ENCODE assay signal across 8 cellular contexts in the genomic region with DNA sequence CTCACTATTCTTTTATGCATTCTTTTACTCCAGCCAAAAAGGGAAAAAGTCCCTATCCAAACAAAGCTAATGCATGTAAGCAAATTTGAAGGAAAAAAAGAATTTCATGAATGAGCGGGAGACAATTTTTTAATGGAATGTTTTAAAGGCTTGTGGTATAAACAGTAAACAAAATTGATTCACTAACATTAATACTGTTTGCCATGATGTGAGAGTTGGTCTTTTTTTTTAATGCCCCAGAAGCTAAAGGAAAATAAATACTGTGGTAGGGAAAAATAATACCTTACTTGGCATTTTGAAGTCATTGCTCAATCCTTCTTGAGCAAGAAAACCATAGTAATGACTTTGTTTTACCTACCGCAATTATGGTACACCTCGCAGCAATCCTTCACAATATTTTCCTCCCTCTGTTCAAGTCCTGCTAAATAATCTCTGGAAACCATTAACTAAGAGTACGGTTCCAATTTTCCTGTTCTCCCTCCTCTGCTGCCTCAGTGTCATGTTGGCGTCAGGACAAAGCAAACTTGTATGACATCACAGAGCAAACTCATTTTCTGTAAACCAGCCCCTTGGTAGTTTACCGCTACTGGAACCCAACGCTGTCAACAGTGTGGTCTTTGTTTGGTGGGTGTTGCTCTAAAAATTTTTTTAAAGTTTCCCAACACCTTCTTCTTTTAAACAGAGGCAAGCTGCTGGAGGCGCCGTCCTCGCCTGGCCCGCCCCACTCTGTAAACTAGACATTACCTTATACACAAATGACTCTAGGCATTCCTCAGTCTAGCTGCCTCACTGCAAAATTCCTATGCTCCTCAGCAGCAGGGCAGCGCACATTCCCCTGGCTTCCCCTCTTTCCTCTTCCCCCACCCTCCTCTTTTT.
DNase-seq lines count a peak whose midpoint lies in the region; ATAC-seq and TF ChIP-seq lines count a peak whose summit lies in the region.

No MANE protein-coding gene starts in this region.

- in situ Hi-C loops in SK-MEL-5 (cut with HindIII; ENCODE audit: low pct_unique_long_range_greater_than_20kb, low sequenced_read_pairs) = no loop called here

- H2BK15ac ChIP-seq in H9 (ENCODE audit: low read depth, low read length) = 0 out of 2 replicates have a peak overlapping the region, but pooled peaks have one; percentile 27

- no peak overlapping the region for H3K4ac ChIP-seq in H9 (ENCODE audit: low read depth, low read length)

- H3K36me3 Mint-ChIP-seq in H9 (ENCODE audit: insufficient read depth in 1 of 3, low read depth in 3 of 3) (peaks cover 4 to 5% (median 4%) of the 10 kb centered on the region in 3 experiments; a peak in 6 of 7 replicates), endothelial cell (ENCODE audit: low read depth, unreplicated experiment) (no peaks in the 10 kb centered on the region)
- H3K36me3 Mint-ChIP-seq in natural killer cell treated with Interleukin-12 subunit alpha and Interleukin-12 subunit beta and Interleukin-15 and Interleukin-18, amount 100 ng/mL, for 72 hours = peaks cover 4% of the 10 kb centered on the region

- H3K79me2 ChIP-seq in H9 (ENCODE audit: insufficient read depth, low read length) = no peaks in the 10 kb centered on the region

- peak overlapping the region; percentile 53 for H3K9ac ChIP-seq in H9 (ENCODE audit: extremely low read depth, insufficient read length, low read length)

- H2BK20ac ChIP-seq in H9 (ENCODE audit: low read depth, low read length, poor library complexity, severe bottlenecking) = no peak overlapping the region

- no peaks in the 10 kb centered on the region for H3K27me3 ChIP-seq in H9 (ENCODE audit: insufficient read depth, low read length)

- H3K9me3 Mint-ChIP-seq in H9 = peaks cover 4 to 7% of the 10 kb centered on the region in 2 experiments; a peak in 4 of 5 replicates
- H3K9me3 Mint-ChIP-seq in endothelial cell (ENCODE audit: unreplicated experiment) = peaks cover 4% of the 10 kb centered on the region
- H3K9me3 Mint-ChIP-seq in natural killer cell treated with Interleukin-12 subunit alpha and Interleukin-12 subunit beta and Interleukin-15 and Interleukin-18, amount 100 ng/mL, for 72 hours = peaks cover 3% of the 10 kb centered on the region

- peak overlapping the region; percentile 53; the same call in 1 of the 2 replicates for H3K14ac ChIP-seq in H9 (ENCODE audit: insufficient read depth, low read length)

- H3K23ac ChIP-seq in H9 (ENCODE audit: insufficient read length, low read depth, low read length) = no peak overlapping the region

- H3K79me1 ChIP-seq in H9 (ENCODE audit: insufficient read depth, low read depth, low read length, poor library complexity, severe bottlenecking) = no peaks in the 10 kb centered on the region

- H2BK120ac ChIP-seq in H9 (ENCODE audit: low read depth, low read length, poor library complexity, severe bottlenecking) = peak overlapping the region; percentile 40

- peaks cover 0 to 4% of the 10 kb centered on the region in 2 experiments; a peak in 3 of 4 replicates for H3K4me1 Mint-ChIP-seq in H9
- H3K4me1 Mint-ChIP-seq in endothelial cell (ENCODE audit: unreplicated experiment) = peaks cover 16% of the 10 kb centered on the region
- H3K4me1 Mint-ChIP-seq in natural killer cell treated with Interleukin-12 subunit alpha and Interleukin-12 subunit beta and Interleukin-15 and Interleukin-18, amount 100 ng/mL, for 72 hours (ENCODE audit: low read depth in 2 of 2) = peaks cover 7 to 12% of the 10 kb centered on the region in 2 donors

- WGBS in H9 (ENCODE audit: extremely low coverage, insufficient read length, low lambda C conversion rate) = no CpG with 5 or more reads among the region's 12 CpGs

- H3K27ac ChIP-seq in H9 (ENCODE audit: insufficient read length, low read depth, low read length) = peak overlapping the region; percentile 94

- H3T11ph ChIP-seq in H9 (ENCODE audit: low read length) = peak overlapping the region; percentile 79

- H3K27me3 Mint-ChIP-seq in H9 (ENCODE audit: low read depth) (no peaks in the 10 kb centered on the region), endothelial cell (ENCODE audit: unreplicated experiment) (peaks cover 3% of the 10 kb centered on the region)
- H3K27me3 Mint-ChIP-seq in natural killer cell treated with Interleukin-12 subunit alpha and Interleukin-12 subunit beta and Interleukin-15 and Interleukin-18, amount 100 ng/mL, for 72 hours = no peaks in the 10 kb centered on the region

- no peak overlapping the region for H3K27ac Mint-ChIP-seq in H9
- no peak overlapping the region for H3K27ac Mint-ChIP-seq in endothelial cell (ENCODE audit: unreplicated experiment)
- H3K27ac Mint-ChIP-seq in natural killer cell treated with Interleukin-12 subunit alpha and Interleukin-12 subunit beta and Interleukin-15 and Interleukin-18, amount 100 ng/mL, for 72 hours = no peak overlapping the region

- no peak overlapping the region for H4K91ac ChIP-seq in H9 (ENCODE audit: insufficient read length, low read depth, low read length)

- H2BK5ac ChIP-seq in H9 (ENCODE audit: insufficient read length, low read length) = peak overlapping the region; percentile 22

- peak overlapping the region; percentile 75 for H4K5ac ChIP-seq in H9 (ENCODE audit: insufficient read length, low read depth, low read length)

- no peak for TF ChIP-seq CTCF in H9 (conservative IDR thresholded peaks at IDR 0.05)
- no peak for TF ChIP-seq CTCF in endothelial cell (IDR thresholded peaks at IDR 0.05; ENCODE audit: unreplicated experiment)

- H3K9me3 ChIP-seq in H9 (ENCODE audit: control insufficient read depth, low read depth, low read length) = no peaks in the 10 kb centered on the region

- peaks cover 6% of the 10 kb centered on the region; the same call in 1 of the 2 replicates for H3K4me1 ChIP-seq in H9 (ENCODE audit: insufficient read depth, low read length)

- H3K18ac ChIP-seq in H9 (ENCODE audit: insufficient read length, low read depth, low read length) = peak overlapping the region; percentile 63

- peak overlapping the region; percentile 80 for H2BK12ac ChIP-seq in H9 (ENCODE audit: insufficient read length, low read depth, low read length)

- H4K20me1 ChIP-seq in H9 (ENCODE audit: control insufficient read depth, insufficient read depth, insufficient read length) = no peaks in the 10 kb centered on the region

- no peak for DNase-seq in H9
- peak; percentile 83 for DNase-seq in SK-MEL-5 (ENCODE audit: low read depth, low spot score)
- DNase-seq in endothelial cell (ENCODE audit: low spot score) = peak; percentile 44
- DNase-seq in natural killer cell treated with Interleukin-12 subunit alpha and Interleukin-12 subunit beta and Interleukin-15 and Interleukin-18, amount 100 ng/mL, for 72 hours (ENCODE audit: low spot score) = peak; percentile 63
- no peak for DNase-seq in HK-2 (ENCODE audit: unreplicated experiment)

- H3K56ac ChIP-seq in H9 (ENCODE audit: insufficient read length, low read depth, low read length) = no peak overlapping the region

- no peak overlapping the region for H4K8ac ChIP-seq in H9 (replicated peaks; ENCODE audit: insufficient read length, low read depth, low read length)

- peak overlapping the region; percentile 27 for H2AFZ ChIP-seq in H9 (ENCODE audit: low read length)

- ATAC-seq in natural killer cell treated with Interleukin-12 subunit alpha and Interleukin-12 subunit beta and Interleukin-15 and Interleukin-18, amount 100 ng/mL, for 72 hours = peak; percentile 72 to 74
- ATAC-seq in GM21381 (IDR thresholded peaks at IDR 0.05; ENCODE audit: unreplicated experiment) (no peak), HG02623 (IDR thresholded peaks at IDR 0.05; ENCODE audit: unreplicated experiment) (no peak), GM18868 (IDR thresholded peaks at IDR 0.05; ENCODE audit: unreplicated experiment) (no peak)

- no peaks in the 10 kb centered on the region for H3K23me2 ChIP-seq in H9 (ENCODE audit: insufficient read length, low read depth, low read length, poor library complexity, severe bottlenecking)

- peak overlapping the region; percentile 78 for H2AK5ac ChIP-seq in H9 (ENCODE audit: insufficient read length, low read length)

- H3K4me3 Mint-ChIP-seq in H9 (no peak overlapping the region), endothelial cell (ENCODE audit: unreplicated experiment) (no peak overlapping the region)
- no peak overlapping the region for H3K4me3 Mint-ChIP-seq in natural killer cell treated with Interleukin-12 subunit alpha and Interleukin-12 subunit beta and Interleukin-15 and Interleukin-18, amount 100 ng/mL, for 72 hours

- peak overlapping the region; percentile 26 for H3K4me2 ChIP-seq in H9 (ENCODE audit: insufficient read depth, insufficient read length, low read length)

Comparison
In these comparisons a context has a peak if more than half of its experiments do, and no peak if none do; other contexts are left out.
1. DNase-seq: peak in SK-MEL-5 (single experiment), endothelial cell (single experiment) and natural killer cell treated with Interleukin-12 subunit alpha and Interleukin-12 subunit beta and Interleukin-15 and Interleukin-18, amount 100 ng/mL, for 72 hours (single experiment); none in H9 (single experiment) and HK-2 (single experiment).
2. ATAC-seq: peak in natural killer cell treated with Interleukin-12 subunit alpha and Interleukin-12 subunit beta and Interleukin-15 and Interleukin-18, amount 100 ng/mL, for 72 hours (2 of 2); none in GM21381 (single experiment), HG02623 (single experiment) and GM18868 (single experiment).